In genomic region chr11:70397336-70397982, GRCh38 we compare ENCODE assay signal across 8 cellular contexts. TPM values are rescaled to one million over a fixed set of nuclear protein-coding genes. Genes with fewer than 3 reads are reported as not detected.
A peak's percentile ranks its signal among the peaks of the same experiment; 100 is the strongest.
DNase-seq lines count a peak whose midpoint lies in the region; ATAC-seq lines count a peak whose summit lies in the region.

No MANE protein-coding gene starts in this region.

- peaks cover 52% of the 10 kb centered on the region for H4K20me1 ChIP-seq in BLaER1
- H4K20me1 ChIP-seq in GM23248 (ENCODE audit: insufficient read depth): peaks cover 11% of the 10 kb centered on the region; the same call in 1 of the 2 replicates

- H3K36me3 ChIP-seq in BLaER1: no peaks in the 10 kb centered on the region
- H3K36me3 ChIP-seq in GM23248 (ENCODE audit: low read depth): no peaks in the 10 kb centered on the region

- H3K36me3 Mint-ChIP-seq in effector memory CD8-positive, alpha-beta T cell (ENCODE audit: insufficient read depth): peaks cover 4% of the 10 kb centered on the region
- peaks cover 0 to 8% (median 5%) of the 10 kb centered on the region in 3 donors for H3K36me3 Mint-ChIP-seq in naive thymus-derived CD8-positive, alpha-beta T cell

- peaks cover 30% of the 10 kb centered on the region for H3K4me1 ChIP-seq in BLaER1
- H3K4me1 ChIP-seq in GM23248 (ENCODE audit: insufficient read depth): peaks cover 20% of the 10 kb centered on the region

- H3K9me3 Mint-ChIP-seq in effector memory CD8-positive, alpha-beta T cell: no peaks in the 10 kb centered on the region
- H3K9me3 Mint-ChIP-seq in naive thymus-derived CD8-positive, alpha-beta T cell: peaks cover 0 to 3% (median 0%) of the 10 kb centered on the region in 9 donors

- H3K27ac ChIP-seq in BLaER1 (no peak overlapping the region), GM23248 (peak overlapping the region; percentile 96)

- H3K9me3 ChIP-seq in BLaER1 (no peaks in the 10 kb centered on the region), GM23248 (ENCODE audit: low read depth) (no peaks in the 10 kb centered on the region)

- H3K9ac ChIP-seq in BLaER1: no peak overlapping the region
- H3K9ac ChIP-seq in GM23248: peak overlapping the region; percentile 99

- peak overlapping the region; percentile 94 for H2AFZ ChIP-seq in GM23248

- in situ Hi-C loops in GM23248 (cut with MboI): no loop called here
- in situ Hi-C loops in SK-MEL-5 (cut with HindIII; ENCODE audit: low pct_unique_long_range_greater_than_20kb, low sequenced_read_pairs): no loop called here

- peaks cover 11% of the 10 kb centered on the region in 2 donors for H3K4me1 Mint-ChIP-seq in effector memory CD8-positive, alpha-beta T cell (ENCODE audit: low read depth in 2 of 2)
- peaks cover 11 to 17% (median 13%) of the 10 kb centered on the region in 4 donors for H3K4me1 Mint-ChIP-seq in naive thymus-derived CD8-positive, alpha-beta T cell

- peaks cover 16% of the 10 kb centered on the region for H3F3A ChIP-seq in GM23248 (ENCODE audit: insufficient read depth)

- H3K4me2 ChIP-seq in BLaER1 (peak overlapping the region; percentile 94), GM23248 (ENCODE audit: unreplicated experiment) (peak overlapping the region; percentile 99)

- H3K27me3 ChIP-seq in BLaER1 (peaks cover 46% of the 10 kb centered on the region), GM23248 (replicated peaks; ENCODE audit: insufficient read depth) (no peaks in the 10 kb centered on the region)

- peak overlapping the region; percentile 74 for H3K4me3 Mint-ChIP-seq in effector memory CD8-positive, alpha-beta T cell
- H3K4me3 Mint-ChIP-seq in naive thymus-derived CD8-positive, alpha-beta T cell: peak overlapping the region; percentile 68 to 92 (median 89)

- H3K79me2 ChIP-seq in GM23248 (ENCODE audit: insufficient read depth): peaks cover 88% of the 10 kb centered on the region

- WGBS in GM23248 (ENCODE audit: low coverage in 1 of 2, low lambda C conversion rate in 2 of 2, missing lambda C conversion rate in 2 of 2), 2 experiments: 55 to 62% methylated on average over 18 of the region's 18 CpGs

- POLR2A ChIA-PET in naive thymus-derived CD8-positive, alpha-beta T cell (lab: Charles Lee): no interaction called here

- peak overlapping the region; percentile 62 for H3K4me3 ChIP-seq in BLaER1
- peak overlapping the region; percentile 88 for H3K4me3 ChIP-seq in GM23248

- no peaks in the 10 kb centered on the region for H3K9me2 ChIP-seq in GM23248 (ENCODE audit: insufficient read depth)

- H3K27me3 Mint-ChIP-seq in effector memory CD8-positive, alpha-beta T cell: peaks cover 27 to 63% of the 10 kb centered on the region in 2 donors
- peaks cover 19 to 55% (median 30%) of the 10 kb centered on the region in 5 donors for H3K27me3 Mint-ChIP-seq in naive thymus-derived CD8-positive, alpha-beta T cell

- DNase-seq in GM23248: no peak
- peak; percentile 75 for DNase-seq in SK-MEL-5 (ENCODE audit: low read depth, low spot score)
- DNase-seq in effector memory CD8-positive, alpha-beta T cell: no peak
- no peak for DNase-seq in naive thymus-derived CD8-positive, alpha-beta T cell
- DNase-seq in AML-193 (lab: John Stamatoyannopoulos, UW): no peak
- DNase-seq in activated CD4-positive, alpha-beta T cell treated with anti-CD3 and anti-CD28 coated beads, Interleukin-2, amount 50 U/mL, for 1 hour: no peak

- ATAC-seq in effector memory CD8-positive, alpha-beta T cell (replicated peaks): no peak
- no peak for ATAC-seq in naive thymus-derived CD8-positive, alpha-beta T cell
- ATAC-seq in HG02759 (IDR thresholded peaks at IDR 0.05; ENCODE audit: unreplicated experiment): no peak

- H3K27ac Mint-ChIP-seq in effector memory CD8-positive, alpha-beta T cell: peak overlapping the region in 1 of 2 donors; percentile 61
- peak overlapping the region in 4 of 10 donors; percentile 14 to 82 (median 56) for H3K27ac Mint-ChIP-seq in naive thymus-derived CD8-positive, alpha-beta T cell

RNA-seq across cellular contexts. Expression of gene CTTN, which starts 0.9 kb away (rescaled TPM):
- 249 and 315 TPM in 2 replicates for total RNA-seq in GM23248 (2014; rRNA removed; shearing (Covaris generic))
- 267 and 268 TPM in 2 replicates for polyA plus RNA-seq in GM23248 (2016; fragmentation: Nextera tagmentation; extraction: Ambion mirVana)
- 647 and 651 TPM in 2 replicates for total RNA-seq in SK-MEL-5 (2014; rRNA removed; shearing (Covaris generic))
- 766 and 876 TPM in 2 replicates for polyA plus RNA-seq in SK-MEL-5 (2015; cell fraction: cytosol; rRNA removed)
- 4,663 and 5,004 TPM in 2 replicates for polyA plus RNA-seq in SK-MEL-5 (2015; cell fraction: nucleus; rRNA removed)
- total RNA-seq in naive thymus-derived CD8-positive, alpha-beta T cell: under 1 TPM in 1 of 2 experiments, not detected in 1; 0.16 TPM
- polyA plus RNA-seq in naive thymus-derived CD8-positive, alpha-beta T cell: not detected

Comparison
In these comparisons a context has a peak if more than half of its experiments do, and no peak if none do; other contexts are left out.
1. RNA of gene CTTN, which starts 0.9 kb away (total RNA-seq): 647 to 651 TPM in SK-MEL-5 and 249 to 315 TPM in GM23248; 0.16 TPM in naive thymus-derived CD8-positive, alpha-beta T cell; every median in the first group is over 100 times any median in the second.